Comparison of ENCODE assay signal across 27 cellular contexts in genomic region chr7:71444130-71444529, GRCh38.
"Had no signal": no experiment of that assay in that cellular context is flagged by ENCODE, and none has a peak within 500 bp of the region (broad histone marks: within the 10 kb centered on the region; RNA-seq: fewer than 3 reads in every experiment).

No MANE protein-coding gene starts in this region.

- H3K27ac ChIP-seq: breast epithelium, colonic mucosa, dorsolateral prefrontal cortex, gastrocnemius medialis, hepatocyte, right atrium auricular region had no signal

- H3K4me3 ChIP-seq: breast epithelium, colonic mucosa, dorsolateral prefrontal cortex, gastrocnemius medialis, hepatocyte, right atrium auricular region, tibial nerve had no signal

- H3K27me3 Mint-ChIP-seq: activated CD4-positive, alpha-beta T cell treated with anti-CD3 and anti-CD28 coated beads for 36 hours; activated CD8-positive, alpha-beta memory T cell treated with anti-CD3 and anti-CD28 coated beads, Interleukin-2, amount 10 ng/mL, durations not matched to agents 7 days and 5 days; activated naive CD4-positive, alpha-beta T cell treated with anti-CD3 and anti-CD28 coated beads, Interleukin-2, amount 50 U/mL, for 24 hours; activated naive CD8-positive, alpha-beta T cell treated with anti-CD3 and anti-CD28 coated beads, Interleukin-2, amount 50 U/mL, for 24 hours; central memory CD8-positive, alpha-beta T cell; naive thymus-derived CD4-positive, alpha-beta T cell had no signal

- H3K4me1 ChIP-seq: breast epithelium, colonic mucosa, gastrocnemius medialis, right atrium auricular region, tibial nerve had no signal

- H3K79me2 ChIP-seq: hepatocyte had no signal

- H3K36me3 Mint-ChIP-seq: activated naive CD4-positive, alpha-beta T cell treated with anti-CD3 and anti-CD28 coated beads, Interleukin-2, amount 50 U/mL, for 24 hours; mesothelial cell of epicardium; naive thymus-derived CD4-positive, alpha-beta T cell had no signal

- H3K4me3 Mint-ChIP-seq: activated CD4-positive, alpha-beta T cell treated with anti-CD3 and anti-CD28 coated beads for 36 hours; activated CD8-positive, alpha-beta memory T cell treated with anti-CD3 and anti-CD28 coated beads, Interleukin-2, amount 10 ng/mL, durations not matched to agents 7 days and 5 days; activated CD8-positive, alpha-beta T cell treated with anti-CD3 and anti-CD28 coated beads, Interleukin-2, amount 10 ng/mL, durations not matched to agents 7 days and 5 days; activated naive CD4-positive, alpha-beta T cell treated with anti-CD3 and anti-CD28 coated beads, Interleukin-2, amount 50 U/mL, for 24 hours; activated naive CD8-positive, alpha-beta T cell treated with anti-CD3 and anti-CD28 coated beads, Interleukin-2, amount 50 U/mL, for 24 hours; central memory CD8-positive, alpha-beta T cell; mesothelial cell of epicardium; naive thymus-derived CD4-positive, alpha-beta T cell had no signal

- H2AFZ ChIP-seq: hepatocyte had no signal

- DNase-seq: activated CD4-positive, alpha-beta T cell treated with anti-CD3 and anti-CD28 coated beads for 36 hours; activated CD4-positive, CD25-positive, alpha-beta regulatory T cell; activated CD8-positive, alpha-beta memory T cell treated with anti-CD3 and anti-CD28 coated beads, Interleukin-2, amount 10 ng/mL, durations not matched to agents 7 days and 5 days; activated CD8-positive, alpha-beta T cell treated with anti-CD3 and anti-CD28 coated beads, Interleukin-2, amount 10 ng/mL, durations not matched to agents 7 days and 5 days; activated naive CD8-positive, alpha-beta T cell treated with anti-CD3 and anti-CD28 coated beads, Interleukin-2, amount 50 U/mL, for 24 hours; activated T-cell treated with anti-CD3 and anti-CD28 coated beads, Interleukin-2, amount 50 U/mL, for 48 hours; amygdala; colonic mucosa; effector memory CD4-positive, alpha-beta T cell; gastrocnemius medialis; glutamatergic neuron; left colon; mammary epithelial cell; naive thymus-derived CD4-positive, alpha-beta T cell; occipital lobe; stimulated activated CD4-positive, alpha-beta T cell treated with anti-CD3 and anti-CD28 coated beads, Interleukin-15, amount 100 ng/mL, for 24 hours; stimulated activated naive CD4-positive, alpha-beta T cell treated with Interleukin-2 at 50 U/mL for 16 hours; T-helper 2 cell had no signal

- ATAC-seq: activated CD4-positive, alpha-beta T cell treated with anti-CD3 and anti-CD28 coated beads for 36 hours; activated CD8-positive, alpha-beta memory T cell treated with anti-CD3 and anti-CD28 coated beads, Interleukin-2, amount 10 ng/mL, durations not matched to agents 7 days and 5 days; activated CD8-positive, alpha-beta T cell treated with anti-CD3 and anti-CD28 coated beads, Interleukin-2, amount 10 ng/mL, durations not matched to agents 7 days and 5 days; activated naive CD8-positive, alpha-beta T cell treated with anti-CD3 and anti-CD28 coated beads, Interleukin-2, amount 50 U/mL, for 24 hours; gastrocnemius medialis; left colon; naive thymus-derived CD4-positive, alpha-beta T cell had no signal

- H3K9me3 ChIP-seq: breast epithelium, colonic mucosa, gastrocnemius medialis, right atrium auricular region, tibial nerve had no signal

- H3K27ac Mint-ChIP-seq: activated CD4-positive, alpha-beta T cell treated with anti-CD3 and anti-CD28 coated beads for 36 hours; activated CD8-positive, alpha-beta memory T cell treated with anti-CD3 and anti-CD28 coated beads, Interleukin-2, amount 10 ng/mL, durations not matched to agents 7 days and 5 days; activated CD8-positive, alpha-beta T cell treated with anti-CD3 and anti-CD28 coated beads, Interleukin-2, amount 10 ng/mL, durations not matched to agents 7 days and 5 days; activated naive CD4-positive, alpha-beta T cell treated with anti-CD3 and anti-CD28 coated beads, Interleukin-2, amount 50 U/mL, for 24 hours; activated naive CD8-positive, alpha-beta T cell treated with anti-CD3 and anti-CD28 coated beads, Interleukin-2, amount 50 U/mL, for 24 hours; activated T-helper 2 cell treated with anti-CD3 and anti-CD28 coated beads, Interferon-gamma antibody, Interleukin-2, Interleukin-4, amounts not matched to agents 10 μg/mL and 5 μg/mL and 100 μg/mL, durations not matched to agents 14 hours and 24 hours and 36 hours; mesothelial cell of epicardium; naive thymus-derived CD4-positive, alpha-beta T cell had no signal

- H3K4me1 Mint-ChIP-seq: activated CD4-positive, alpha-beta T cell treated with anti-CD3 and anti-CD28 coated beads for 36 hours; activated CD8-positive, alpha-beta memory T cell treated with anti-CD3 and anti-CD28 coated beads, Interleukin-2, amount 10 ng/mL, durations not matched to agents 7 days and 5 days; activated naive CD4-positive, alpha-beta T cell treated with anti-CD3 and anti-CD28 coated beads, Interleukin-2, amount 50 U/mL, for 24 hours; activated naive CD8-positive, alpha-beta T cell treated with anti-CD3 and anti-CD28 coated beads, Interleukin-2, amount 50 U/mL, for 24 hours; central memory CD8-positive, alpha-beta T cell; mesothelial cell of epicardium; naive thymus-derived CD4-positive, alpha-beta T cell had no signal

- H3K4me2 ChIP-seq: hepatocyte had no signal

- H3K36me3 ChIP-seq: breast epithelium, colonic mucosa, gastrocnemius medialis, right atrium auricular region, tibial nerve had no signal

- H3K9me3 Mint-ChIP-seq: activated naive CD8-positive, alpha-beta T cell treated with anti-CD3 and anti-CD28 coated beads, Interleukin-2, amount 50 U/mL, for 24 hours had no signal

- H3K27me3 ChIP-seq: breast epithelium, colonic mucosa, dorsolateral prefrontal cortex, gastrocnemius medialis, hepatocyte, right atrium auricular region, tibial nerve had no signal
